In the genomic region with DNA sequence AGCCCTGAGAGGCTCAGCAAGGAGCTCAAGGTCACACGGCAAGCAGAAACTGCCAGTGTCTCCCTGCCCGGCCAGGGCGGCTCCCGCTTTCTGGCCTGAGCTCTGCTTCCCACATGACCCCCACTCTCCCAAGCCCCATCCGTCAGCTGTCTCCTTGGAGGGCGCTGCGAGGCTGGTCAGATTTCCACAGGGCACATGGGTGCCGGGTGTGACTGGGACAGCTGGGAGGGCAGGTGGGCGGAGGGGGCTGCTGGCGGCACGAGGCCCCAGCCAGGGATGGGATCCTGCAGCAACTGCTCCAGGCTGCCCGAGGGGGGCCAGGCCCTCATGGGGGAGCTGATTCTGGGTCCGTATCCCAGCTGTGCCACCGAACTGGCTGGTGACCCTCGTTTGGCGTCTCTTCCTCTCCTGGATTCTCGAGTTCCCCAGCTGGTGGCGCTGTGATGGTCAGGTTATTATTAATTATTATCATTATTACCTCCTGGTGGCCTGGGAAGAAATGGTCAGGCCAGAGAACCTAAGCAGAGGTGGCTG, we compare ENCODE assay signal across 9 cellular contexts. TPM values are rescaled to one million over a fixed set of nuclear protein-coding genes. Genes with fewer than 3 reads are reported as not detected.
DNase-seq lines count a peak whose midpoint lies in the region; ATAC-seq and TF ChIP-seq lines count a peak whose summit lies in the region.
"Had no signal": no experiment of that assay in that cellular context is flagged by ENCODE, and none has a peak within 500 bp of the region (broad histone marks: within the 10 kb centered on the region; RNA-seq: fewer than 3 reads in every experiment).

No MANE protein-coding gene starts in this region.

- WGBS in esophagus muscularis mucosa, result 83% methylated on average over 16 of the region's 18 CpGs

- H3K4me1 ChIP-seq in esophagus muscularis mucosa, result peaks cover 8 to 22% (median 16%) of the 10 kb centered on the region in 4 donors
- H3K4me1 ChIP-seq in uterus, result peaks cover 0 to under 1% of the 10 kb centered on the region in 2 donors

- ATAC-seq in GM18873 (IDR thresholded peaks at IDR 0.05; ENCODE audit: low FRiP score, unreplicated experiment), result no peak
- ATAC-seq in T-cell (replicated peaks in 1 of 4), result no peak

- TF ChIP-seq CTCF in GM12865 (IDR thresholded peaks at IDR 0.05; ENCODE audit: insufficient read depth, low read depth, low read length, missing control alignments), result peak; percentile 13
- peak; percentile 51 for TF ChIP-seq CTCF in endothelial cell (IDR thresholded peaks at IDR 0.05; ENCODE audit: unreplicated experiment)
- TF ChIP-seq CTCF in retinal pigment epithelial cell (conservative IDR thresholded peaks at IDR 0.05; ENCODE audit: low read depth, low read length), result peak; percentile 63
- TF ChIP-seq CTCF in esophagus muscularis mucosa (IDR thresholded peaks at IDR 0.05), result peak in 1 of 3 experiments; percentile 31
- TF ChIP-seq CTCF in uterus (IDR thresholded peaks at IDR 0.05), result peak in 1 of 4 experiments; percentile 11

- no peaks in the 10 kb centered on the region for H3K27me3 ChIP-seq in esophagus muscularis mucosa
- H3K27me3 ChIP-seq in uterus, result no peaks in the 10 kb centered on the region

- no peak overlapping the region for H3K4me3 Mint-ChIP-seq in endothelial cell (ENCODE audit: unreplicated experiment)
- no peak overlapping the region for H3K4me3 Mint-ChIP-seq in T-cell

- no peaks in the 10 kb centered on the region for H3K9me3 Mint-ChIP-seq in endothelial cell (ENCODE audit: unreplicated experiment)
- no peaks in the 10 kb centered on the region for H3K9me3 Mint-ChIP-seq in T-cell

- H3K27ac ChIP-seq in esophagus muscularis mucosa (replicated peaks in 1 of 4) (no peak overlapping the region), uterus (no peak overlapping the region)

- no peaks in the 10 kb centered on the region for H3K9me3 ChIP-seq in esophagus muscularis mucosa
- no peaks in the 10 kb centered on the region for H3K9me3 ChIP-seq in uterus

- POLR2A ChIA-PET in T-cell (lab: Charles Lee), result no interaction called here

- peaks cover 6% of the 10 kb centered on the region for H3K27me3 Mint-ChIP-seq in endothelial cell (ENCODE audit: unreplicated experiment)
- peaks cover 20 to 25% of the 10 kb centered on the region in 2 donors for H3K27me3 Mint-ChIP-seq in T-cell

- DNase-seq in GM12865 (ENCODE audit: low read depth), result no peak
- peak; percentile 73 to 90 for DNase-seq in NCI-H524 (lab: John Stamatoyannopoulos, UW)
- peak; percentile 47 for DNase-seq in endothelial cell (ENCODE audit: low spot score)
- DNase-seq in retinal pigment epithelial cell (ENCODE audit: low read depth), result no peak
- DNase-seq in esophagus muscularis mucosa (ENCODE audit: extremely low spot score), result no peak
- DNase-seq in T-cell, result no peak
- no peak for DNase-seq in uterus

- intact Hi-C loops in esophagus muscularis mucosa (cut with DNase I), result no loop called here
- intact Hi-C loops in uterus (cut with DNase I; ENCODE audit: low total_unique reads), result no loop called here

- CTCF ChIA-PET in T-cell (lab: Charles Lee), result interaction anchor here in 1 of 2 donors (1.0 kb wide), 2 partner anchors 54 to 65 kb away, joined by 3 read pairs; no protein-coding TSS in a partner anchor

- H3K36me3 Mint-ChIP-seq in endothelial cell (ENCODE audit: low read depth, unreplicated experiment), result no peaks in the 10 kb centered on the region
- H3K36me3 Mint-ChIP-seq in T-cell, result no peaks in the 10 kb centered on the region

- TF ChIP-seq POLR2A in esophagus muscularis mucosa (IDR thresholded peaks at IDR 0.05; ENCODE audit: low read depth) (no peak), uterus (IDR thresholded peaks at IDR 0.05) (no peak)

- TF ChIP-seq EP300 in esophagus muscularis mucosa (IDR thresholded peaks at IDR 0.05), result no peak

- H3K36me3 ChIP-seq in esophagus muscularis mucosa (no peaks in the 10 kb centered on the region), uterus (no peaks in the 10 kb centered on the region)

- H3K27ac Mint-ChIP-seq in endothelial cell (ENCODE audit: unreplicated experiment), result no peak overlapping the region
- no peak overlapping the region for H3K27ac Mint-ChIP-seq in T-cell

- no peak overlapping the region for H3K4me3 ChIP-seq in GM12865 (ENCODE audit: low read depth, low read length)
- no peak overlapping the region for H3K4me3 ChIP-seq in retinal pigment epithelial cell (ENCODE audit: low read length)
- H3K4me3 ChIP-seq in esophagus muscularis mucosa, result no peak overlapping the region
- no peak overlapping the region for H3K4me3 ChIP-seq in uterus

- H3K4me1 Mint-ChIP-seq in endothelial cell (ENCODE audit: unreplicated experiment) (no peaks in the 10 kb centered on the region), T-cell (no peaks in the 10 kb centered on the region)

RNA-seq across cellular contexts. Expression of a gene that starts 12.9 kb away (rescaled TPM):
- total RNA-seq in endothelial cell (ENCODE audit: unreplicated experiment), result not detected
- under 1 TPM in 1 of 4 donors, not detected in 3; 0.32 TPM for total RNA-seq in esophagus muscularis mucosa
- total RNA-seq in T-cell, result not detected
- 1 to 10 TPM in 1 of 4 donors, under 1 TPM in 1, not detected in 2; 0.79 to 1.9 TPM for total RNA-seq in uterus
- total RNA-seq: pulmonary artery endothelial cell had no signal

RNA-seq across cellular contexts. Expression of a gene that starts 21.4 kb away (rescaled TPM):
- 1,069 TPM for total RNA-seq in endothelial cell (ENCODE audit: unreplicated experiment)
- 1,000 to 10,000 TPM; 1,125 to 3,077 (median 1,901) TPM for total RNA-seq in esophagus muscularis mucosa
- 1,000 to 10,000 TPM; 1,564 to 1,845 (median 1,785) TPM for total RNA-seq in T-cell
- 1,000 to 10,000 TPM in 3 of 4 donors, 100 to 1,000 TPM in 1; 913 to 5,275 (median 2,170) TPM for total RNA-seq in uterus

RNA-seq across cellular contexts. Expression of a gene that starts 21.6 kb away (rescaled TPM):
- total RNA-seq in endothelial cell (ENCODE audit: unreplicated experiment) (67.0 TPM), esophagus muscularis mucosa (10 to 100 TPM; 23.3 to 28.2 (median 26.7) TPM), T-cell (10 to 100 TPM; 29.1 to 55.3 (median 35.9) TPM), uterus (10 to 100 TPM in 1 of 4 donors, 1 to 10 TPM in 3; 1.0 to 18.3 (median 5.6) TPM)

Comparison
In these comparisons a context has a peak if more than half of its experiments do, and no peak if none do; other contexts are left out.
1. DNase-seq: peak in NCI-H524 (2 of 2) and endothelial cell (single experiment); none in GM12865 (single experiment), retinal pigment epithelial cell (single experiment), esophagus muscularis mucosa (single experiment), T-cell (0 of 34) and uterus (0 of 2).